In the genomic region with DNA sequence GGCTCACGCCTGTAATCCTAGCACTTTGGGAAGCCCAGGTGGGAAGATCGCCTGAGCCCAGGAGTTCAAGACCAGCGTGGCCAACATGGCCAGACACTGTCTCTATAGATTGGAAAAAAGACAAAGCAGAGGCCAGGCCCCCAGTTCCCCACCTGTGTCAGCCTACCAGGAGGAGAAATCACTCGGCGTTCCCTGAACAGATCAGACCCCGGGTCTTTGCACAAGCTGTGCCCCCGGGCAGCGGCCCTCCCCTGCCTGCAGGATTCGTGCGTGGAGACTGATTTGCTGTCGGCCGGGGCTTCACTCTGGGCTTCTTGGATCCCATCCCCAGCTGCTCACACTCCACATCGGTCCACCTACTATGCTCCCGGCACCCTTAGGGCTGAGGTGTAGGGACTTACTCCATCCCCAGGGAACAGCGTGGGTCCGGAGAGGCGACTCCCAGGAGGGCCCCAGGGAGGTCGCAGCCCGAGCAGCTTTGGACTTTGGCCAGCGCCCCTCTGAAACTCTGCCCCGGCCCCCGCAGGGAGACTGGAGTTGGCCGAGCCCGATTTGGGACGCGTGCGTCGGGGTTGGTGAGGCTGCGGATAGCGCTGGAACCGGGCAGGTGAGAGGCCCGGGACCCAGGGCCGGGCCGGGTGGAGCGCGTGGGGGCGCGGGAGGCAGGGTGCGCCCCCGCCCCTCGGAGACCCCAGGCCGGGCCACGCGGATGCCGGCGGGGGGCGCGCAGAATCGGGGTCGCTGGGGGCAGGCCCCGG, we compare ENCODE assay signal across 8 cellular contexts. TPM values are rescaled to one million over a fixed set of nuclear protein-coding genes. Genes with fewer than 3 reads are reported as not detected.
DNase-seq lines count a peak whose midpoint lies in the region; ATAC-seq, FAIRE-seq and TF ChIP-seq lines count a peak whose summit lies in the region.
"Had no signal": no experiment of that assay in that cellular context is flagged by ENCODE, and none has a peak within 500 bp of the region (broad histone marks: within the 10 kb centered on the region; RNA-seq: fewer than 3 reads in every experiment).

No MANE protein-coding gene starts in this region.

- H3K27ac Mint-ChIP-seq in natural killer cell = no peak overlapping the region
- H3K27ac Mint-ChIP-seq in natural killer cell treated with Interleukin-12 subunit alpha and Interleukin-12 subunit beta and Interleukin-15 and Interleukin-18, amount 100 ng/mL, for 72 hours = no peak overlapping the region

- no peak for DNase-seq in natural killer cell
- no peak for DNase-seq in natural killer cell treated with Interleukin-12 subunit alpha and Interleukin-12 subunit beta and Interleukin-15 and Interleukin-18, amount 100 ng/mL, for 72 hours (ENCODE audit: low spot score)
- DNase-seq in RCC 7860 (ENCODE audit: low spot score) = no peak
- DNase-seq in MM.1S = no peak
- DNase-seq: SHP77 had no signal

- H3K9me3 ChIP-seq in iPS-15b (ENCODE audit: control insufficient read depth, insufficient read depth, low read length) (no peaks in the 10 kb centered on the region), MM.1S (replicated peaks; ENCODE audit: insufficient read depth, low read length) (no peaks in the 10 kb centered on the region)
- H3K9me3 ChIP-seq: HAP-1 had no signal

- H3F3A ChIP-seq in MM.1S (ENCODE audit: insufficient read depth, low read length) = no peaks in the 10 kb centered on the region

- H3K9me2 ChIP-seq in MM.1S (replicated peaks; ENCODE audit: insufficient read depth, low read length) = no peaks in the 10 kb centered on the region

- H3K27ac ChIP-seq in urinary bladder (ENCODE audit: low read depth) (no peak overlapping the region), MM.1S (ENCODE audit: low read length) (no peak overlapping the region)

- no peaks in the 10 kb centered on the region for H3K36me3 Mint-ChIP-seq in natural killer cell
- no peaks in the 10 kb centered on the region for H3K36me3 Mint-ChIP-seq in natural killer cell treated with Interleukin-12 subunit alpha and Interleukin-12 subunit beta and Interleukin-15 and Interleukin-18, amount 100 ng/mL, for 72 hours

- H2AFZ ChIP-seq in MM.1S (ENCODE audit: low read length) = no peak overlapping the region

- H3K4me2 ChIP-seq in MM.1S (ENCODE audit: low read depth, low read length) = no peak overlapping the region

- ATAC-seq in natural killer cell = no peak
- ATAC-seq in natural killer cell treated with Interleukin-12 subunit alpha and Interleukin-12 subunit beta and Interleukin-15 and Interleukin-18, amount 100 ng/mL, for 72 hours = no peak

- H3K4me3 ChIP-seq in iPS-15b (ENCODE audit: low read depth, low read length) (peak overlapping the region; percentile 30), urinary bladder (ENCODE audit: low read depth, low read length) (peak overlapping the region; percentile 43), MM.1S (ENCODE audit: low read length) (no peak overlapping the region)

- H3K27me3 ChIP-seq in iPS-15b (ENCODE audit: control insufficient read depth, insufficient read depth, low read length) (peaks cover 5% of the 10 kb centered on the region), MM.1S (replicated peaks; ENCODE audit: insufficient read depth, low read length) (peaks cover 68% of the 10 kb centered on the region)

- TF ChIP-seq CTCF in natural killer cell (IDR thresholded peaks at IDR 0.05) = no peak
- no peak for TF ChIP-seq CTCF in MM.1S (IDR thresholded peaks at IDR 0.05; ENCODE audit: low read length)

- peaks cover 2 to 19% of the 10 kb centered on the region in 2 donors for H3K4me1 Mint-ChIP-seq in natural killer cell
- peaks cover 4 to 10% of the 10 kb centered on the region in 2 donors for H3K4me1 Mint-ChIP-seq in natural killer cell treated with Interleukin-12 subunit alpha and Interleukin-12 subunit beta and Interleukin-15 and Interleukin-18, amount 100 ng/mL, for 72 hours (ENCODE audit: low read depth in 2 of 2)

- no peaks in the 10 kb centered on the region for H3K9me3 Mint-ChIP-seq in natural killer cell
- no peaks in the 10 kb centered on the region for H3K9me3 Mint-ChIP-seq in natural killer cell treated with Interleukin-12 subunit alpha and Interleukin-12 subunit beta and Interleukin-15 and Interleukin-18, amount 100 ng/mL, for 72 hours

- H4K20me1 ChIP-seq in MM.1S (ENCODE audit: insufficient read depth, low read length) = no peaks in the 10 kb centered on the region

- no peak overlapping the region for H3K9ac ChIP-seq in iPS-15b (ENCODE audit: low read depth, low read length)
- H3K9ac ChIP-seq in MM.1S (ENCODE audit: low read length) = no peak overlapping the region

- H3K27me3 Mint-ChIP-seq in natural killer cell (ENCODE audit: low read depth in 2 of 2) = peaks cover 12 to 27% of the 10 kb centered on the region in 2 donors
- peaks cover 13 to 14% of the 10 kb centered on the region in 2 donors for H3K27me3 Mint-ChIP-seq in natural killer cell treated with Interleukin-12 subunit alpha and Interleukin-12 subunit beta and Interleukin-15 and Interleukin-18, amount 100 ng/mL, for 72 hours

- no peak for FAIRE-seq in RCC 7860 (lab: Jason Lieb, UNC)

- H3K4me1 ChIP-seq in iPS-15b (ENCODE audit: control insufficient read depth, insufficient read depth, low read length) (no peaks in the 10 kb centered on the region), urinary bladder (ENCODE audit: insufficient read depth) (no peaks in the 10 kb centered on the region), MM.1S (ENCODE audit: low read length) (no peaks in the 10 kb centered on the region)

- intact Hi-C loops in natural killer cell (cut with micrococcal nuclease) = no loop called here

- 17% methylated on average over 50 of the region's 51 CpGs for WGBS in urinary bladder

- H3K4me3 Mint-ChIP-seq in natural killer cell = peak overlapping the region; percentile 52
- no peak overlapping the region for H3K4me3 Mint-ChIP-seq in natural killer cell treated with Interleukin-12 subunit alpha and Interleukin-12 subunit beta and Interleukin-15 and Interleukin-18, amount 100 ng/mL, for 72 hours

- H3K79me2 ChIP-seq in MM.1S (ENCODE audit: low read length) = no peaks in the 10 kb centered on the region

- no peaks in the 10 kb centered on the region for H3K36me3 ChIP-seq in iPS-15b (ENCODE audit: control insufficient read depth, insufficient read depth, low read length)
- no peaks in the 10 kb centered on the region for H3K36me3 ChIP-seq in urinary bladder (ENCODE audit: insufficient read depth)
- no peaks in the 10 kb centered on the region for H3K36me3 ChIP-seq in MM.1S (replicated peaks; ENCODE audit: insufficient read depth, low read length)

RNA-seq across cellular contexts. Expression of gene EFNA2, which starts 0.5 kb away (rescaled TPM):
- total RNA-seq in natural killer cell (not detected), urinary bladder (0.32 TPM)
- total RNA-seq in natural killer cell treated with Interleukin-12 subunit alpha and Interleukin-12 subunit beta and Interleukin-15 and Interleukin-18, amount 100 ng/mL, for 72 hours = not detected
- 0.09 TPM for polyA plus RNA-seq in urinary bladder

RNA-seq across cellular contexts. Expression of gene FAM174C, which starts 9.8 kb away (rescaled TPM):
- 10 to 100 TPM; 26.6 to 33.4 (median 27.1) TPM for total RNA-seq in natural killer cell
- 10 to 100 TPM; 59.5 to 94.2 TPM for total RNA-seq in natural killer cell treated with Interleukin-12 subunit alpha and Interleukin-12 subunit beta and Interleukin-15 and Interleukin-18, amount 100 ng/mL, for 72 hours
- total RNA-seq in urinary bladder = 4.9 TPM
- 55.9 TPM for polyA plus RNA-seq in urinary bladder

RNA-seq across cellular contexts. Expression of gene CIRBP, which starts 16.0 kb away (rescaled TPM):
- total RNA-seq in natural killer cell (100 to 1,000 TPM; 410 to 454 (median 440) TPM), urinary bladder (267 TPM)
- total RNA-seq in natural killer cell treated with Interleukin-12 subunit alpha and Interleukin-12 subunit beta and Interleukin-15 and Interleukin-18, amount 100 ng/mL, for 72 hours = 100 to 1,000 TPM; 226 to 251 TPM
- polyA plus RNA-seq in urinary bladder = 536 TPM

RNA-seq across cellular contexts. Expression of gene MIDN, which starts 36.8 kb away (rescaled TPM):
- total RNA-seq in natural killer cell = 100 to 1,000 TPM; 296 to 367 (median 314) TPM
- total RNA-seq in natural killer cell treated with Interleukin-12 subunit alpha and Interleukin-12 subunit beta and Interleukin-15 and Interleukin-18, amount 100 ng/mL, for 72 hours = 10 to 100 TPM; 85.9 to 88.3 TPM
- total RNA-seq in urinary bladder = 12.2 TPM
- polyA plus RNA-seq in urinary bladder = 64.3 TPM

RNA-seq across cellular contexts. Expression of gene ATP5F1D, which starts 43.6 kb away (rescaled TPM):
- total RNA-seq in natural killer cell (100 to 1,000 TPM in 2 of 3 donors, 10 to 100 TPM in 1; 88.6 to 119 (median 104) TPM), urinary bladder (9.5 TPM)
- 100 to 1,000 TPM; 163 to 215 TPM for total RNA-seq in natural killer cell treated with Interleukin-12 subunit alpha and Interleukin-12 subunit beta and Interleukin-15 and Interleukin-18, amount 100 ng/mL, for 72 hours
- 236 TPM for polyA plus RNA-seq in urinary bladder
